Comparison of ENCODE assay signal across 1 cellular context in the genomic region with DNA sequence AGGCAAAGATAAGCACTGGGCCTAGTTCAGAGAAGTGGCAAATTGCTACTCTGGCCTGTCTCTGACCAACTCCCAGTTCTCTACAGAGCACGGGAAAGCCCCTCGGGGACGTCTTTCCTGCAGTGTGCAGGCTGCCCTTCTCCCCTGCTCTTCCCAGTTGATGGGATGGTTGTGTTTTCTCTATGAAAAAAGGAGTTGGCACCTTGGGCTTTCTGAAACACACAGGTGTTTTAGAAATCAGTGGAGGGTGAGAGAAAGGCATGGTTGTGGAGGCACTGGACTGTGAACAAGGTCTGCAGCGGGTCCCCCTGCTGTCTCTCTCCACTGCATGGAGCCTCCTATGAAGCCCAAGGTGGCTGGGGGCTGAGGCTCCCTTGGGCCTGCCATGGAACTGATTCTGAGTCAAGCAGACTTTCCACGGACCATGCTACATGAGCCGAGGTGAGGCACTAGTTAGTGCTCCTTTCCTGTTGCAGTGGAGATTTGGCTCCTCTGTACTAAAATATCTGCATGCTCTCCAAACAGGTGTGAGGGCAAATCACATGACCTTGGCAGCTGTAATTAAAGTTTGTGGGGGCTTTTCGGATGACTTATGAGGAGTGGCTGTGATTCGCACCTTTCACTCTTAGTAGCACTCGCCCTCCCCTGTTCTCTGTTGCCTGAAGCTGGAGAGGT.
A peak's percentile ranks its signal among the peaks of the same experiment; 100 is the strongest.
TF ChIP-seq lines count a peak whose summit lies in the region.

No MANE protein-coding gene starts in this region.

TF ChIP-seq in GM12878, 131 proteins besides CTCF, POLR2A, EP300 and RAD21 (continued from another document):
- TF ChIP-seq, protein P1, sequence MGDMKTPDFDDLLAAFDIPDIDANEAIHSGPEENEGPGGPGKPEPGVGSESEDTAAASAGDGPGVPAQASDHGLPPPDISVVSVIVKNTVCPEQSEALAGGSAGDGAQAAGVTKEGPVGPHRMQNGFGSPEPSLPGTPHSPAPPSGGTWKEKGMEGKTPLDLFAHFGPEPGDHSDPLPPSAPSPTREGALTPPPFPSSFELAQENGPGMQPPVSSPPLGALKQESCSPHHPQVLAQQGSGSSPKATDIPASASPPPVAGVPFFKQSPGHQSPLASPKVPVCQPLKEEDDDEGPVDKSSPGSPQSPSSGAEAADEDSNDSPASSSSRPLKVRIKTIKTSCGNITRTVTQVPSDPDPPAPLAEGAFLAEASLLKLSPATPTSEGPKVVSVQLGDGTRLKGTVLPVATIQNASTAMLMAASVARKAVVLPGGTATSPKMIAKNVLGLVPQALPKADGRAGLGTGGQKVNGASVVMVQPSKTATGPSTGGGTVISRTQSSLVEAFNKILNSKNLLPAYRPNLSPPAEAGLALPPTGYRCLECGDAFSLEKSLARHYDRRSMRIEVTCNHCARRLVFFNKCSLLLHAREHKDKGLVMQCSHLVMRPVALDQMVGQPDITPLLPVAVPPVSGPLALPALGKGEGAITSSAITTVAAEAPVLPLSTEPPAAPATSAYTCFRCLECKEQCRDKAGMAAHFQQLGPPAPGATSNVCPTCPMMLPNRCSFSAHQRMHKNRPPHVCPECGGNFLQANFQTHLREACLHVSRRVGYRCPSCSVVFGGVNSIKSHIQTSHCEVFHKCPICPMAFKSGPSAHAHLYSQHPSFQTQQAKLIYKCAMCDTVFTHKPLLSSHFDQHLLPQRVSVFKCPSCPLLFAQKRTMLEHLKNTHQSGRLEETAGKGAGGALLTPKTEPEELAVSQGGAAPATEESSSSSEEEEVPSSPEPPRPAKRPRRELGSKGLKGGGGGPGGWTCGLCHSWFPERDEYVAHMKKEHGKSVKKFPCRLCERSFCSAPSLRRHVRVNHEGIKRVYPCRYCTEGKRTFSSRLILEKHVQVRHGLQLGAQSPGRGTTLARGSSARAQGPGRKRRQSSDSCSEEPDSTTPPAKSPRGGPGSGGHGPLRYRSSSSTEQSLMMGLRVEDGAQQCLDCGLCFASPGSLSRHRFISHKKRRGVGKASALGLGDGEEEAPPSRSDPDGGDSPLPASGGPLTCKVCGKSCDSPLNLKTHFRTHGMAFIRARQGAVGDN (IDR thresholded peaks at IDR 0.05), result peak; percentile 79
- TF ChIP-seq, protein P2, sequence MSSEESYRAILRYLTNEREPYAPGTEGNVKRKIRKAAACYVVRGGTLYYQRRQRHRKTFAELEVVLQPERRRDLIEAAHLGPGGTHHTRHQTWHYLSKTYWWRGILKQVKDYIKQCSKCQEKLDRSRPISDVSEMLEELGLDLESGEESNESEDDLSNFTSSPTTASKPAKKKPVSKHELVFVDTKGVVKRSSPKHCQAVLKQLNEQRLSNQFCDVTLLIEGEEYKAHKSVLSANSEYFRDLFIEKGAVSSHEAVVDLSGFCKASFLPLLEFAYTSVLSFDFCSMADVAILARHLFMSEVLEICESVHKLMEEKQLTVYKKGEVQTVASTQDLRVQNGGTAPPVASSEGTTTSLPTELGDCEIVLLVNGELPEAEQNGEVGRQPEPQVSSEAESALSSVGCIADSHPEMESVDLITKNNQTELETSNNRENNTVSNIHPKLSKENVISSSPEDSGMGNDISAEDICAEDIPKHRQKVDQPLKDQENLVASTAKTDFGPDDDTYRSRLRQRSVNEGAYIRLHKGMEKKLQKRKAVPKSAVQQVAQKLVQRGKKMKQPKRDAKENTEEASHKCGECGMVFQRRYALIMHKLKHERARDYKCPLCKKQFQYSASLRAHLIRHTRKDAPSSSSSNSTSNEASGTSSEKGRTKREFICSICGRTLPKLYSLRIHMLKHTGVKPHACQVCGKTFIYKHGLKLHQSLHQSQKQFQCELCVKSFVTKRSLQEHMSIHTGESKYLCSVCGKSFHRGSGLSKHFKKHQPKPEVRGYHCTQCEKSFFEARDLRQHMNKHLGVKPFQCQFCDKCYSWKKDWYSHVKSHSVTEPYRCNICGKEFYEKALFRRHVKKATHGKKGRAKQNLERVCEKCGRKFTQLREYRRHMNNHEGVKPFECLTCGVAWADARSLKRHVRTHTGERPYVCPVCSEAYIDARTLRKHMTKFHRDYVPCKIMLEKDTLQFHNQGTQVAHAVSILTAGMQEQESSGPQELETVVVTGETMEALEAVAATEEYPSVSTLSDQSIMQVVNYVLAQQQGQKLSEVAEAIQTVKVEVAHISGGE (CRISPR knock-in tag; IDR thresholded peaks at IDR 0.05), result no peak
- TF ChIP-seq YY1 (IDR thresholded peaks at IDR 0.05; ENCODE audit: low read depth, low read length) (no peak), ASH2L (IDR thresholded peaks at IDR 0.05; ENCODE audit: borderline replicate concordance, low read depth) (no peak), POLR2AphosphoS2 (IDR thresholded peaks at IDR 0.05; ENCODE audit: low read depth, low read length) (no peak), POLR2AphosphoS5 (IDR thresholded peaks at IDR 0.05; ENCODE audit: low read length) (0 out of 2 replicates have a peak, but pooled peaks have one; percentile 21), GATAD2B (conservative IDR thresholded peaks at IDR 0.05; ENCODE audit: low read depth) (0 out of 2 replicates have a peak, but pooled peaks have one; percentile 35), JUNB (IDR thresholded peaks at IDR 0.05) (no peak), ESRRA (IDR thresholded peaks at IDR 0.05; ENCODE audit: low read length) (no peak)
- TF ChIP-seq, protein P3, sequence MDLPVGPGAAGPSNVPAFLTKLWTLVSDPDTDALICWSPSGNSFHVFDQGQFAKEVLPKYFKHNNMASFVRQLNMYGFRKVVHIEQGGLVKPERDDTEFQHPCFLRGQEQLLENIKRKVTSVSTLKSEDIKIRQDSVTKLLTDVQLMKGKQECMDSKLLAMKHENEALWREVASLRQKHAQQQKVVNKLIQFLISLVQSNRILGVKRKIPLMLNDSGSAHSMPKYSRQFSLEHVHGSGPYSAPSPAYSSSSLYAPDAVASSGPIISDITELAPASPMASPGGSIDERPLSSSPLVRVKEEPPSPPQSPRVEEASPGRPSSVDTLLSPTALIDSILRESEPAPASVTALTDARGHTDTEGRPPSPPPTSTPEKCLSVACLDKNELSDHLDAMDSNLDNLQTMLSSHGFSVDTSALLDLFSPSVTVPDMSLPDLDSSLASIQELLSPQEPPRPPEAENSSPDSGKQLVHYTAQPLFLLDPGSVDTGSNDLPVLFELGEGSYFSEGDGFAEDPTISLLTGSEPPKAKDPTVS (IDR thresholded peaks at IDR 0.05; ENCODE audit: low read depth, low read length), result no peak
